In genomic region chr19:4010808-4011110, GRCh38 we compare ENCODE assay signal across 21 cellular contexts. TPM values are rescaled to one million over a fixed set of nuclear protein-coding genes. Genes with fewer than 3 reads are reported as not detected.
DNase-seq lines count a peak whose midpoint lies in the region; ATAC-seq and TF ChIP-seq lines count a peak whose summit lies in the region.
"Had no signal": no experiment of that assay in that cellular context is flagged by ENCODE, and none has a peak within 500 bp of the region (broad histone marks: within the 10 kb centered on the region; RNA-seq: fewer than 3 reads in every experiment).

No MANE protein-coding gene starts in this region.

- ATAC-seq in DND-41 (ENCODE audit: insufficient read depth, low read depth): no peak
- no peak for ATAC-seq in T-helper 17 cell
- ATAC-seq in gastrocnemius medialis: no peak
- no peak for ATAC-seq in HG02973 (IDR thresholded peaks at IDR 0.05; ENCODE audit: unreplicated experiment)
- no peak for ATAC-seq in HG02588 (IDR thresholded peaks at IDR 0.05; ENCODE audit: unreplicated experiment)
- ATAC-seq: foreskin keratinocyte had no signal

- no peak overlapping the region for H2AFZ ChIP-seq in DND-41 (ENCODE audit: low read depth, low read length)

- peak overlapping the region; percentile 99; the same call in 1 of the 2 replicates for H3K4me2 ChIP-seq in DND-41 (ENCODE audit: insufficient read depth, low read length)
- H3K4me2 ChIP-seq: KMS-11 had no signal

- H4K20me1 ChIP-seq in DND-41 (ENCODE audit: insufficient read depth, low read length): peaks cover 71% of the 10 kb centered on the region

- H3K27ac ChIP-seq in DND-41 (ENCODE audit: low read length) (no peak overlapping the region), gastrocnemius medialis (peak overlapping the region; percentile 86 to 96 (median 88))
- H3K27ac ChIP-seq: foreskin keratinocyte, KMS-11 had no signal

- H3K27ac Mint-ChIP-seq in T-helper 17 cell: peak overlapping the region; percentile 24
- peak overlapping the region; percentile 97 for H3K27ac Mint-ChIP-seq in glutamatergic neuron (ENCODE audit: unreplicated experiment)
- H3K27ac Mint-ChIP-seq: activated B cell treated with CpG ODN at 0.5 μM for 24 hours; activated CD4-positive, alpha-beta memory T cell treated with anti-CD3 and anti-CD28 coated beads for 36 hours had no signal

- no peaks in the 10 kb centered on the region for H3K36me3 Mint-ChIP-seq in T-helper 17 cell (ENCODE audit: low read depth)
- no peaks in the 10 kb centered on the region for H3K36me3 Mint-ChIP-seq in glutamatergic neuron (ENCODE audit: unreplicated experiment)

- TF ChIP-seq CTCF in DND-41 (IDR thresholded peaks at IDR 0.05; ENCODE audit: borderline replicate concordance, extremely low read depth, low read length, poor library complexity, severe bottlenecking): no peak
- TF ChIP-seq CTCF in glutamatergic neuron (IDR thresholded peaks at IDR 0.05; ENCODE audit: partially characterized antibody, unreplicated experiment): no peak
- no peak for TF ChIP-seq CTCF in gastrocnemius medialis (IDR thresholded peaks at IDR 0.05 in 4 of 5, conservative IDR thresholded peaks at IDR 0.05 in 1 of 5)

- H3K9me3 Mint-ChIP-seq in glutamatergic neuron (ENCODE audit: unreplicated experiment): peaks cover 9% of the 10 kb centered on the region
- H3K9me3 Mint-ChIP-seq: activated B cell treated with CpG ODN at 0.5 μM for 24 hours; activated CD4-positive, alpha-beta memory T cell treated with anti-CD3 and anti-CD28 coated beads for 36 hours; CD4-positive, CD25-positive, alpha-beta regulatory T cell had no signal

- H3K36me3 ChIP-seq in DND-41 (ENCODE audit: insufficient read depth, low read length): peaks cover 64% of the 10 kb centered on the region
- peaks cover 0 to 13% of the 10 kb centered on the region in 2 donors for H3K36me3 ChIP-seq in gastrocnemius medialis

- H3K79me2 ChIP-seq in DND-41 (ENCODE audit: insufficient read depth, low read length): peaks cover 84% of the 10 kb centered on the region

- intact Hi-C loops in gastrocnemius medialis (cut with DNase I; ENCODE audit: low total_unique reads): no loop called here

- H3K9ac ChIP-seq in DND-41 (ENCODE audit: low read depth, low read length): no peak overlapping the region
- H3K9ac ChIP-seq: KMS-11 had no signal

- TF ChIP-seq POLR2A in gastrocnemius medialis (IDR thresholded peaks at IDR 0.05): no peak

- DNase-seq in DND-41 (no peak), T-helper 17 cell (no peak), glutamatergic neuron (no peak), gastrocnemius medialis (no peak), KG1 (lab: John Stamatoyannopoulos, UW) (no peak), epidermal melanocyte (ENCODE audit: insufficient read length, low spot score) (no peak)
- DNase-seq: activated B cell treated with CpG ODN at 0.5 μM for 24 hours; activated CD4-positive, alpha-beta memory T cell treated with anti-CD3 and anti-CD28 coated beads for 36 hours; activated gamma-delta T cell treated with Interleukin-2 at 50 U/mL for 16 hours; CD4-positive, CD25-positive, alpha-beta regulatory T cell; erythroblast; foreskin keratinocyte; HCEC 1CT; NCI-H1694; occipital lobe; T-helper 9 cell had no signal

- H3K4me1 Mint-ChIP-seq in T-helper 17 cell (peaks cover 19% of the 10 kb centered on the region), glutamatergic neuron (ENCODE audit: low read depth, unreplicated experiment) (peaks cover 20% of the 10 kb centered on the region)

- H3K4me3 Mint-ChIP-seq in T-helper 17 cell (no peak overlapping the region), glutamatergic neuron (ENCODE audit: unreplicated experiment) (peak overlapping the region; percentile 98)

- H3K9me3 ChIP-seq in DND-41 (ENCODE audit: insufficient read depth, low read length, severe bottlenecking): no peaks in the 10 kb centered on the region
- no peaks in the 10 kb centered on the region for H3K9me3 ChIP-seq in T-helper 17 cell (ENCODE audit: control insufficient read depth, low read length, poor library complexity, severe bottlenecking)
- H3K9me3 ChIP-seq in gastrocnemius medialis: no peaks in the 10 kb centered on the region
- H3K9me3 ChIP-seq: Peyer's patch had no signal

- H3K4me1 ChIP-seq in DND-41 (ENCODE audit: insufficient read depth, low read length) (peaks cover 46% of the 10 kb centered on the region), gastrocnemius medialis (peaks cover 74 to 75% of the 10 kb centered on the region in 2 donors)

- H3K27me3 ChIP-seq in DND-41 (ENCODE audit: insufficient read depth, low read length, poor library complexity) (no peaks in the 10 kb centered on the region), gastrocnemius medialis (no peaks in the 10 kb centered on the region)
- H3K27me3 ChIP-seq: foreskin keratinocyte, Peyer's patch had no signal

- H3K4me3 ChIP-seq in DND-41 (ENCODE audit: low read depth in 1 of 2, low read length in 2 of 2): no peak overlapping the region
- H3K4me3 ChIP-seq in gastrocnemius medialis: no peak overlapping the region
- H3K4me3 ChIP-seq: lung had no signal

- in situ Hi-C loops in gastrocnemius medialis (cut with MboI; ENCODE audit: low sequenced_read_pairs in 4 of 4): loop anchor here in 1 of 4 donors (25.0 kb wide), 1 partner anchor 127 kb away; no protein-coding TSS in a partner anchor

- no peaks in the 10 kb centered on the region for H3K27me3 Mint-ChIP-seq in T-helper 17 cell
- peaks cover 14% of the 10 kb centered on the region for H3K27me3 Mint-ChIP-seq in glutamatergic neuron (ENCODE audit: unreplicated experiment)
- H3K27me3 Mint-ChIP-seq: activated B cell treated with CpG ODN at 0.5 μM for 24 hours; activated CD4-positive, alpha-beta memory T cell treated with anti-CD3 and anti-CD28 coated beads for 36 hours; CD4-positive, CD25-positive, alpha-beta regulatory T cell had no signal

RNA-seq across cellular contexts. Expression of gene PIAS4, which starts 3.2 kb away (rescaled TPM):
- 10 to 100 TPM; 20.8 to 22.7 TPM for total RNA-seq in T-helper 17 cell
- total RNA-seq in glutamatergic neuron (ENCODE audit: unreplicated experiment): 95.8 TPM
- total RNA-seq in gastrocnemius medialis: 10 to 100 TPM; 15.5 to 20.0 (median 17.5) TPM

RNA-seq across cellular contexts. Expression of gene EEF2, which starts 25.5 kb away (rescaled TPM):
- 1,000 to 10,000 TPM; 2,788 to 2,859 TPM for total RNA-seq in T-helper 17 cell
- total RNA-seq in glutamatergic neuron (ENCODE audit: unreplicated experiment): 2,255 TPM
- total RNA-seq in gastrocnemius medialis: 1,000 to 10,000 TPM; 1,701 to 2,714 (median 2,440) TPM

RNA-seq across cellular contexts. Expression of gene DAPK3, which starts 39.9 kb away (rescaled TPM):
- total RNA-seq in T-helper 17 cell: 10 to 100 TPM; 28.7 to 31.3 TPM
- 221 TPM for total RNA-seq in glutamatergic neuron (ENCODE audit: unreplicated experiment)
- 100 to 1,000 TPM in 3 of 4 donors, 10 to 100 TPM in 1; 61.3 to 135 (median 115) TPM for total RNA-seq in gastrocnemius medialis

RNA-seq across cellular contexts. Expression of gene ZBTB7A, which starts 55.9 kb away (rescaled TPM):
- total RNA-seq in T-helper 17 cell (10 to 100 TPM; 47.3 to 51.1 TPM), glutamatergic neuron (ENCODE audit: unreplicated experiment) (21.8 TPM), gastrocnemius medialis (100 to 1,000 TPM in 2 of 4 donors, 10 to 100 TPM in 2; 50.0 to 104 (median 91.9) TPM)
